ENCODE assay signal across 1 cellular context in the genomic region with DNA sequence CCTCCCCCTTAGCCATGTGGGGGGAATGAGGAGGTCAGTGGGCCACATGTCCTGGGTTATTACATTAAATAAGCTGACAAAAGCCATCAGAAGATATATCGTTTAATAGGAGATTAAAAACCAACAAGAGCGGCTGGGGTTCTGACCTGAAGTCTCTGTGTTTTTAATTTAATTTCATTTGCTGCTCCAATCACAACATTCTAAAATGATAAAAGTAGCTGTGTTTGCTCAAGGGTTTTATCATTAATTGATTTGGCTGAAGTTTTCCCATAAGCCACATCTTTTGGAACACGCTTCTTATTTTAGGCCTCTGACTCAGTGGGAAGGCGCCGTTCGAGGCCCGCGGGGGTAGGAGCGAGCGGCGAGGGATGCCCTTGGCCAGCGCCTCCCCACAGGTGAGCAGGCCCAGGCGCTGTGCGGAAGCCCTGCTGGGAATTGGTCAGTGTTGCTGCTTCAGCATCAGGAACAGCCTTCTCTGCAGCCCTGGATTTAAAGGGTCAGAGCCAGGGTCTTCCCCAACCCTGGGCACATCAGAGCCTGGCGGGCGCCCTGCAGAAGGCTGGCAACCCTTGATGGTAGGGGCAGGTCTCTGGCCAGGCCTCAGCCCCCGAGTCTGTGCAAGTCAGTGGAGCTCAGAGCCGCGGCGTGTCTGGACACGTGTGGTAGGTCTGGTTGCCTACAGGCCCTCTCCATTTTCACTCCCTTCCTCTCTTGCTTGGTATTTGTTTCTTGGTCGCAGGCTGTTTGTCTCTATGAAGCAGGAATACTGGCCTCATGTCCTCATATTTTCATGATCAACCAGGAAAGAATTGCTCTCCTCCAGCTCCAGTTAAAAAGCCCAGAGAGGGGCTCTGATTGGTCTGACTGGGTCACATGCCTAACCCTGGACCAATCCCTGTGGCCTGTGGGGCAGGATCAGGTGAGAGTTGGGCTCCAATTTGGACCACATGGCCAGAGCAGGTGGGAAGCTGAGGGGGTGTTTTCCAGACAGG.
TF ChIP-seq lines count a peak whose summit lies in the region.

No MANE protein-coding gene starts in this region.

TF ChIP-seq in K562, 482 proteins besides CTCF, POLR2A, EP300 and RAD21:
- TF ChIP-seq, protein P1, sequence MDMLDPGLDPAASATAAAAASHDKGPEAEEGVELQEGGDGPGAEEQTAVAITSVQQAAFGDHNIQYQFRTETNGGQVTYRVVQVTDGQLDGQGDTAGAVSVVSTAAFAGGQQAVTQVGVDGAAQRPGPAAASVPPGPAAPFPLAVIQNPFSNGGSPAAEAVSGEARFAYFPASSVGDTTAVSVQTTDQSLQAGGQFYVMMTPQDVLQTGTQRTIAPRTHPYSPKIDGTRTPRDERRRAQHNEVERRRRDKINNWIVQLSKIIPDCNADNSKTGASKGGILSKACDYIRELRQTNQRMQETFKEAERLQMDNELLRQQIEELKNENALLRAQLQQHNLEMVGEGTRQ (CRISPR knock-in tag; IDR thresholded peaks at IDR 0.05): peak; percentile 88
- peak; percentile 68 for TF ChIP-seq NFYB (IDR thresholded peaks at IDR 0.05; ENCODE audit: extremely low read depth, insufficient read length)
- TF ChIP-seq CBFA2T2 (conservative IDR thresholded peaks at IDR 0.05): 0 out of 2 replicates have a peak, but pooled peaks have one; percentile 30
- peak; percentile 48; the same call in 1 of the 2 replicates for TF ChIP-seq L3MBTL2 (IDR thresholded peaks at IDR 0.05)
- no peak for TF ChIP-seq ZNF174 (CRISPR knock-in tag; IDR thresholded peaks at IDR 0.05)
- TF ChIP-seq, protein P2, sequence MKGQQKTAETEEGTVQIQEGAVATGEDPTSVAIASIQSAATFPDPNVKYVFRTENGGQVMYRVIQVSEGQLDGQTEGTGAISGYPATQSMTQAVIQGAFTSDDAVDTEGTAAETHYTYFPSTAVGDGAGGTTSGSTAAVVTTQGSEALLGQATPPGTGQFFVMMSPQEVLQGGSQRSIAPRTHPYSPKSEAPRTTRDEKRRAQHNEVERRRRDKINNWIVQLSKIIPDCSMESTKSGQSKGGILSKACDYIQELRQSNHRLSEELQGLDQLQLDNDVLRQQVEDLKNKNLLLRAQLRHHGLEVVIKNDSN (CRISPR knock-in tag; IDR thresholded peaks at IDR 0.05): peak; percentile 88
- peak; percentile 81; the same call in 1 of the 2 replicates for TF ChIP-seq RAD51 (IDR thresholded peaks at IDR 0.05; ENCODE audit: borderline replicate concordance, low read depth)
- peak in 1 of 2 experiments; percentile 70 for TF ChIP-seq E2F6 (IDR thresholded peaks at IDR 0.05; ENCODE audit: borderline replicate concordance in 1 of 2, extremely low read depth in 1 of 2, insufficient read depth in 1 of 2, insufficient read length in 1 of 2, low read depth in 1 of 2, low read length in 1 of 2, poor library complexity in 1 of 2, severe bottlenecking in 1 of 2)
- no peak for TF ChIP-seq TRIM28 (IDR thresholded peaks at IDR 0.05)
